33 cellular contexts compared by ENCODE assay signal in the genomic region with DNA sequence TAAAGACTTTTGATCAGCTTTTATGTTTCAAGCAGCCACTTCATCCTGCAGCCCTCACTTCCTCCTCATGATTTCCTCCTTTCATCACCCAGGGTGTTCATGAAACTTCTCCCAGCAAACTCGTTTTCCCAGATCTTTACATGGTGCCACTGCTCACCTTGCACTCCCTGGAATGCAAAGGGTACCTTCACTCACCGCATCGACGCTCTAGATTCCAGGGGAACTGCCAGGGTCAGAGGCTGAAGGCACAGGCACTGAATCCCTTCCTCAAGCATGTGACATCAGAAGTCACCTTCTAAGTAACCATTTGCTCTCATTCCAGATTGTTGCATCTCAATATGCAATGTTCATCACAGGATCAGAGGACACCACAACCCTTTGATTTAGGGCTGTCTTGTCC.
"Had no signal": no experiment of that assay in that cellular context is flagged by ENCODE, and none has a peak within 500 bp of the region (broad histone marks: within the 10 kb centered on the region; RNA-seq: fewer than 3 reads in every experiment).

No MANE protein-coding gene starts in this region.

- H3K4me3 Mint-ChIP-seq: activated CD4-positive, alpha-beta memory T cell treated with anti-CD3 and anti-CD28 coated beads for 36 hours; activated naive CD4-positive, alpha-beta T cell treated with anti-CD3 and anti-CD28 coated beads, Interleukin-2, amount 10 ng/mL, durations not matched to agents 7 days and 5 days; activated naive CD8-positive, alpha-beta T cell treated with anti-CD3 and anti-CD28 coated beads, Interleukin-2, amount 10 ng/mL, durations not matched to agents 7 days and 5 days; activated T-helper 1 cell treated with anti-CD3 and anti-CD28 coated beads, Interleukin-12 subunit alpha, Interleukin-12 subunit beta, Interleukin-2, Interleukin-4 antibody, amounts not matched to agents 30 ng/mL and 10 ng/mL and 1 ng/mL, durations not matched to agents 14 hours and 24 hours and 36 hours; brain; memory B cell; naive thymus-derived CD8-positive, alpha-beta T cell; neural crest cell; stimulated activated naive B cell treated with anti-CD40 and anti-IgM and Interleukin-4, amounts not matched to agents 10 μg/mL and 1 μg/mL and 100 μg/mL, for 72 hours; T-helper 17 cell had no signal

- H3K4me3 ChIP-seq: ascending aorta, cardiac muscle cell, colonic mucosa, dorsolateral prefrontal cortex, gastroesophageal sphincter, hepatocyte, psoas muscle, sigmoid colon, stomach, suprapubic skin, tibial artery, upper lobe of right lung had no signal

- H3K4me1 ChIP-seq: ascending aorta, colonic mucosa, parathyroid adenoma, upper lobe of right lung had no signal

- H3K9ac ChIP-seq: parathyroid adenoma had no signal

- H3K36me3 ChIP-seq: ascending aorta, cardiac muscle cell, colonic mucosa, gastroesophageal sphincter, sigmoid colon, stomach, suprapubic skin, tibial artery, upper lobe of right lung had no signal

- H3K9me3 ChIP-seq: colonic mucosa, suprapubic skin had no signal

- DNase-seq: activated CD4-positive, alpha-beta memory T cell treated with anti-CD3 and anti-CD28 coated beads for 36 hours; activated CD4-positive, alpha-beta T cell treated with anti-CD3 and anti-CD28 coated beads for 48 hours; activated CD8-positive, alpha-beta memory T cell treated with anti-CD3 and anti-CD28 coated beads, Interleukin-2, amount 50 U/mL, for 4 hours; activated gamma-delta T cell; activated naive CD4-positive, alpha-beta T cell treated with anti-CD3 and anti-CD28 coated beads, Interleukin-2, amount 10 ng/mL, durations not matched to agents 7 days and 5 days; activated naive CD8-positive, alpha-beta T cell treated with anti-CD3 and anti-CD28 coated beads, Interleukin-2, amount 10 ng/mL, durations not matched to agents 7 days and 5 days; activated T-cell treated with anti-CD3 and anti-CD28 coated beads, Interleukin-2, amount 50 U/mL, for 1 hour; cerebellar nuclear complex; colonic mucosa; dorsolateral prefrontal cortex; effector memory CD4-positive, alpha-beta T cell; erythroblast; naive thymus-derived CD8-positive, alpha-beta T cell; occipital lobe; psoas muscle; sigmoid colon; small intestine; stimulated activated CD4-positive, alpha-beta T cell treated with anti-CD3 and anti-CD28 coated beads, Interleukin-1b, Interleukin-23, amount 100 ng/mL, for 48 hours; stimulated activated naive B cell treated with anti-CD40 and anti-IgM and Interleukin-4, amounts not matched to agents 10 μg/mL and 1 μg/mL and 100 μg/mL, for 72 hours; stomach; T-helper 17 cell; tibial artery; upper lobe of right lung had no signal

- H3K36me3 Mint-ChIP-seq: activated naive CD8-positive, alpha-beta T cell treated with anti-CD3 and anti-CD28 coated beads, Interleukin-2, amount 10 ng/mL, durations not matched to agents 7 days and 5 days; brain; memory B cell had no signal

- H2AFZ ChIP-seq: hepatocyte, parathyroid adenoma had no signal

- ATAC-seq: gastroesophageal sphincter; naive thymus-derived CD8-positive, alpha-beta T cell; psoas muscle; stimulated activated naive B cell treated with anti-CD40 and anti-IgM and Interleukin-4, amounts not matched to agents 10 μg/mL and 1 μg/mL and 100 μg/mL, for 72 hours; T-helper 17 cell; upper lobe of right lung had no signal

- H3K4me2 ChIP-seq: hepatocyte had no signal

- H3K27ac ChIP-seq: ascending aorta, cardiac muscle cell, colonic mucosa, dorsolateral prefrontal cortex, gastroesophageal sphincter, hepatocyte, parathyroid adenoma, psoas muscle, sigmoid colon, stomach, suprapubic skin, tibial artery, upper lobe of right lung had no signal

- H3K79me2 ChIP-seq: hepatocyte, parathyroid adenoma had no signal

- H3K27ac Mint-ChIP-seq: activated CD4-positive, alpha-beta memory T cell treated with anti-CD3 and anti-CD28 coated beads for 36 hours; activated naive CD4-positive, alpha-beta T cell treated with anti-CD3 and anti-CD28 coated beads, Interleukin-2, amount 10 ng/mL, durations not matched to agents 7 days and 5 days; activated naive CD8-positive, alpha-beta T cell treated with anti-CD3 and anti-CD28 coated beads, Interleukin-2, amount 10 ng/mL, durations not matched to agents 7 days and 5 days; activated T-helper 1 cell treated with anti-CD3 and anti-CD28 coated beads, Interleukin-12 subunit alpha, Interleukin-12 subunit beta, Interleukin-2, Interleukin-4 antibody, amounts not matched to agents 30 ng/mL and 10 ng/mL and 1 ng/mL, durations not matched to agents 14 hours and 24 hours and 36 hours; brain; memory B cell; stimulated activated naive B cell treated with anti-CD40 and anti-IgM and Interleukin-4, amounts not matched to agents 10 μg/mL and 1 μg/mL and 100 μg/mL, for 72 hours; T-helper 17 cell had no signal

- H3K27me3 ChIP-seq: ascending aorta, cardiac muscle cell, colonic mucosa, hepatocyte, tibial artery, upper lobe of right lung had no signal

- FAIRE-seq: small intestine had no signal

- H3K9me3 Mint-ChIP-seq: activated naive CD4-positive, alpha-beta T cell treated with anti-CD3 and anti-CD28 coated beads, Interleukin-2, amount 10 ng/mL, durations not matched to agents 7 days and 5 days; activated naive CD8-positive, alpha-beta T cell treated with anti-CD3 and anti-CD28 coated beads, Interleukin-2, amount 10 ng/mL, durations not matched to agents 7 days and 5 days; activated T-helper 1 cell treated with anti-CD3 and anti-CD28 coated beads, Interleukin-12 subunit alpha, Interleukin-12 subunit beta, Interleukin-2, Interleukin-4 antibody, amounts not matched to agents 30 ng/mL and 10 ng/mL and 1 ng/mL, durations not matched to agents 14 hours and 24 hours and 36 hours; stimulated activated naive B cell treated with anti-CD40 and anti-IgM and Interleukin-4, amounts not matched to agents 10 μg/mL and 1 μg/mL and 100 μg/mL, for 72 hours had no signal
